In genomic region chr22:38202437-38203089, GRCh38 we compare ENCODE assay signal across 1 cellular context.
TF ChIP-seq lines count a peak whose summit lies in the region.

No MANE protein-coding gene starts in this region.

TF ChIP-seq in HepG2, 621 proteins besides CTCF, POLR2A, EP300 and RAD21 (continued from another document and continues in another):
- TF ChIP-seq ZNF318 (CRISPR knock-in tag; IDR thresholded peaks at IDR 0.05) (0 out of 2 replicates have a peak, but pooled peaks have one; percentile 19), MXD1 (CRISPR knock-in tag; IDR thresholded peaks at IDR 0.05) (peak; percentile 84; the same call in 1 of the 2 replicates), ZNF512B (CRISPR knock-in tag; IDR thresholded peaks at IDR 0.05; ENCODE audit: borderline replicate concordance) (no peak), IRF2 (CRISPR knock-in tag; IDR thresholded peaks at IDR 0.05) (no peak), ZNF142 (CRISPR knock-in tag; IDR thresholded peaks at IDR 0.05) (no peak), NFE2L2 (IDR thresholded peaks at IDR 0.05; ENCODE audit: low read length) (no peak), MNT (IDR thresholded peaks at IDR 0.05) (peak; percentile 72; the same call in 1 of the 2 replicates), ZNF501 (CRISPR knock-in tag; IDR thresholded peaks at IDR 0.05) (peak; percentile 75; the same call in 1 of the 2 replicates), ZNF20 (CRISPR knock-in tag; IDR thresholded peaks at IDR 0.05) (no peak), FOXK2 (IDR thresholded peaks at IDR 0.05) (peak; percentile 65; the same call in 1 of the 2 replicates), MAZ (IDR thresholded peaks at IDR 0.05; ENCODE audit: borderline replicate concordance, low read depth, low read length) (no peak), MAZ (CRISPR knock-in tag; IDR thresholded peaks at IDR 0.05; ENCODE audit: low read depth) (0 out of 2 replicates have a peak, but pooled peaks have one; percentile 11), SMARCE1 (IDR thresholded peaks at IDR 0.05; ENCODE audit: borderline replicate concordance) (no peak), ZNF605 (CRISPR knock-in tag; IDR thresholded peaks at IDR 0.05) (no peak), ZNF503 (CRISPR knock-in tag; IDR thresholded peaks at IDR 0.05) (peak; percentile 12; the same call in 1 of the 2 replicates), FOXM1 (CRISPR knock-in tag; IDR thresholded peaks at IDR 0.05) (no peak), PHF21A (CRISPR knock-in tag; IDR thresholded peaks at IDR 0.05) (no peak; the same call in 1 of the 2 replicates), PHF20 (CRISPR knock-in tag; IDR thresholded peaks at IDR 0.05) (no peak; the same call in 1 of the 2 replicates), GZF1 (CRISPR knock-in tag; IDR thresholded peaks at IDR 0.05) (no peak), AGO1 (IDR thresholded peaks at IDR 0.05; ENCODE audit: low read depth, low read length, poor library complexity, severe bottlenecking) (peak; percentile 99), ZNF879 (CRISPR knock-in tag; IDR thresholded peaks at IDR 0.05) (0 out of 2 replicates have a peak, but pooled peaks have one; percentile 70), ZNF770 (CRISPR knock-in tag; IDR thresholded peaks at IDR 0.05) (0 out of 2 replicates have a peak, but pooled peaks have one; percentile 37), CSRNP2 (CRISPR knock-in tag; conservative IDR thresholded peaks at IDR 0.05; ENCODE audit: low read depth) (no peak), SRY (CRISPR knock-in tag; IDR thresholded peaks at IDR 0.05) (peak; percentile 12), PCBP2 (optimal IDR thresholded peaks at IDR 0.05; ENCODE audit: low read depth, low read length, poor library complexity, severe bottlenecking) (no peak)
